31 cellular contexts compared by ENCODE assay signal in genomic region chr2:29220506-29221270, GRCh38.
"Had no signal": no experiment of that assay in that cellular context is flagged by ENCODE, and none has a peak within 500 bp of the region (broad histone marks: within the 10 kb centered on the region; RNA-seq: fewer than 3 reads in every experiment).

No MANE protein-coding gene starts in this region.

- H3K79me2 ChIP-seq: hepatocyte, parathyroid adenoma had no signal

- H3K27me3 ChIP-seq: hepatocyte, right atrium auricular region, upper lobe of left lung, vagina had no signal

- H3K27ac ChIP-seq: brain microvascular endothelial cell, esophagus squamous epithelium, hepatocyte, parathyroid adenoma, right atrium auricular region, thoracic aorta, upper lobe of left lung, vagina, WERI-Rb-1 had no signal

- H3K36me3 ChIP-seq: brain microvascular endothelial cell, esophagus squamous epithelium, right atrium auricular region, thoracic aorta, upper lobe of left lung, vagina, WERI-Rb-1 had no signal

- DNase-seq: activated CD4-positive, alpha-beta T cell treated with anti-CD3 and anti-CD28 coated beads, Interleukin-2, amount 50 U/mL, for 4 hours; activated gamma-delta T cell treated with Interleukin-2 at 50 U/mL for 16 hours; activated naive CD4-positive, alpha-beta T cell treated with anti-CD3 and anti-CD28 coated beads, Interleukin-2, amount 50 U/mL, for 16 hours; activated T-cell treated with anti-CD3 and anti-CD28 coated beads, Interleukin-2, amount 50 U/mL, for 4 hours; amniotic stem cell; brain microvascular endothelial cell; caudate nucleus; effector CD4-positive, alpha-beta T cell; esophagus squamous epithelium; foreskin melanocyte; glutamatergic neuron; kidney; mammary epithelial cell; midbrain; naive thymus-derived CD4-positive, alpha-beta T cell; occipital lobe; stimulated activated CD4-positive, alpha-beta T cell treated with anti-CD3 and anti-CD28 coated beads, Interleukin-2, amount 100 ng/mL, for 48 hours; stimulated activated naive CD4-positive, alpha-beta T cell treated with Interleukin-2 at 50 U/mL for 16 hours; T-helper 17 cell; T1000; WERI-Rb-1 had no signal

- H3K9me3 Mint-ChIP-seq: activated T-cell treated with anti-CD3 and anti-CD28 coated beads, Interleukin-2, amount 50 U/mL, for 4 hours; activated T-helper 17 cell treated with anti-CD3 and anti-CD28 coated beads, Interleukin-2, amount 50 U/mL, for 72 hours; dendritic cell treated with granulocyte-macrophage colony-stimulating factor and Interleukin-4, amounts not matched to agents 40 ng/mL and 50 ng/mL, for 4 days had no signal

- H3K4me1 ChIP-seq: parathyroid adenoma, right atrium auricular region, upper lobe of left lung had no signal

- H3K9me3 ChIP-seq: esophagus squamous epithelium, right atrium auricular region, thoracic aorta, upper lobe of left lung, vagina had no signal

- H3K4me2 ChIP-seq: hepatocyte had no signal

- H3K9ac ChIP-seq: parathyroid adenoma had no signal

- H3K4me1 Mint-ChIP-seq: activated T-helper 17 cell treated with anti-CD3 and anti-CD28 coated beads, Interleukin-2, amount 50 U/mL, for 72 hours; T-helper 17 cell had no signal

- H2AFZ ChIP-seq: hepatocyte, parathyroid adenoma had no signal

- H3K4me3 Mint-ChIP-seq: activated T-cell treated with anti-CD3 and anti-CD28 coated beads, Interleukin-2, amount 50 U/mL, for 4 hours; activated T-helper 17 cell treated with anti-CD3 and anti-CD28 coated beads, Interleukin-2, amount 50 U/mL, for 72 hours; dendritic cell treated with granulocyte-macrophage colony-stimulating factor and Interleukin-4, amounts not matched to agents 40 ng/mL and 50 ng/mL, for 4 days; naive thymus-derived CD4-positive, alpha-beta T cell; T-helper 17 cell had no signal

- ATAC-seq: activated T-cell treated with anti-CD3 and anti-CD28 coated beads, Interleukin-2, amount 50 U/mL, for 4 hours; activated T-helper 17 cell treated with anti-CD3 and anti-CD28 coated beads, Interleukin-2, amount 50 U/mL, for 72 hours; left colon; naive thymus-derived CD4-positive, alpha-beta T cell; SK-N-SH treated with all-trans-retinoic acid at 6 μM for 48 hours; T-helper 17 cell had no signal

- H3K27ac Mint-ChIP-seq: activated T-helper 17 cell treated with anti-CD3 and anti-CD28 coated beads, Interleukin-2, amount 50 U/mL, for 72 hours; dendritic cell treated with granulocyte-macrophage colony-stimulating factor and Interleukin-4, amounts not matched to agents 40 ng/mL and 50 ng/mL, for 4 days; naive thymus-derived CD4-positive, alpha-beta T cell; T-helper 17 cell had no signal

- H3K4me3 ChIP-seq: esophagus squamous epithelium, hepatocyte, right atrium auricular region, thoracic aorta, upper lobe of left lung, vagina had no signal
